ENCODE assay signal across 29 cellular contexts in genomic region chr10:115441907-115442520, GRCh38.
DNase-seq lines count a peak whose midpoint lies in the region; ATAC-seq and TF ChIP-seq lines count a peak whose summit lies in the region.
"Had no signal": no experiment of that assay in that cellular context is flagged by ENCODE, and none has a peak within 500 bp of the region (broad histone marks: within the 10 kb centered on the region; RNA-seq: fewer than 3 reads in every experiment).

No MANE protein-coding gene starts in this region.

- DNase-seq in SK-N-SH (no peak), glutamatergic neuron (no peak), cerebellar cortex (ENCODE audit: low spot score) (no peak), testis (no peak), NCI-H1930 (lab: John Stamatoyannopoulos, UW) (no peak), NCI-H1436 (lab: John Stamatoyannopoulos, UW) (no peak)
- DNase-seq: activated CD4-positive, CD25-positive, alpha-beta regulatory T cell treated with anti-CD3 and anti-CD28 coated beads, Interleukin-2, amount 50 U/mL, for 72 hours; activated CD8-positive, alpha-beta T cell treated with anti-CD3 and anti-CD28 coated beads, Interleukin-2, amount 10 ng/mL, durations not matched to agents 7 days and 5 days; activated gamma-delta T cell; activated naive CD8-positive, alpha-beta T cell treated with anti-CD3 and anti-CD28 coated beads, Interleukin-2, amount 50 U/mL, for 24 hours; activated T-cell treated with anti-CD3 and anti-CD28 coated beads, Interleukin-2, amount 50 U/mL, for 1 hour; body of pancreas; colonic mucosa; effector memory CD4-positive, alpha-beta T cell; foreskin melanocyte; left lung; MG63; natural killer cell; NCI-H1436 treated with DMSO at 0.1 percent for 48 hours; NCI-H510A; Peyer's patch; SIG-M5; stimulated activated CD8-positive, alpha-beta memory T cell treated with anti-CD3 and anti-CD28 coated beads, Interleukin-4, amount 100 ng/mL, for 48 hours; T-cell; trophoblast cell had no signal

- intact Hi-C loops in testis (cut with DNase I; ENCODE audit: low total_unique reads) = no loop called here

- WGBS in SK-N-SH (ENCODE audit: low lambda C conversion rate) = 47% methylated on average over 2 of the region's 2 CpGs
- WGBS in testis, 2 donors = 96% methylated on average over 2 of the region's 2 CpGs

- H3K9me2 ChIP-seq in SK-N-SH = no peaks in the 10 kb centered on the region
- no peaks in the 10 kb centered on the region for H3K9me2 ChIP-seq in OCI-LY1 (ENCODE audit: low read depth, low read length)

- no peak overlapping the region for H3K9ac ChIP-seq in SK-N-SH
- H3K9ac ChIP-seq in OCI-LY1 (ENCODE audit: low read length) = no peak overlapping the region

- peak; percentile 33; the same call in 1 of the 2 replicates for TF ChIP-seq CTCF in SK-N-SH (IDR thresholded peaks at IDR 0.05)
- peak; percentile 17; the same call in 1 of the 2 replicates for TF ChIP-seq CTCF in OCI-LY1 (IDR thresholded peaks at IDR 0.05; ENCODE audit: low read length)
- peak; percentile 71 for TF ChIP-seq CTCF in glutamatergic neuron (IDR thresholded peaks at IDR 0.05; ENCODE audit: partially characterized antibody, unreplicated experiment)
- peak in 1 of 3 experiments; percentile 44 for TF ChIP-seq CTCF in testis (IDR thresholded peaks at IDR 0.05)

- no peaks in the 10 kb centered on the region for H3F3A ChIP-seq in SK-N-SH (replicated peaks; ENCODE audit: insufficient read depth)
- no peaks in the 10 kb centered on the region for H3F3A ChIP-seq in OCI-LY1 (ENCODE audit: insufficient read depth, low read length)

- no peak for TF ChIP-seq POLR2A in testis (IDR thresholded peaks at IDR 0.05)

- H3K36me3 ChIP-seq in SK-N-SH (replicated peaks in 1 of 2; ENCODE audit: control insufficient read depth in 1 of 2, insufficient read depth in 2 of 2, low read length in 1 of 2) (no peaks in the 10 kb centered on the region), OCI-LY1 (ENCODE audit: insufficient read depth, low read length) (no peaks in the 10 kb centered on the region), testis (ENCODE audit: low read depth, missing control alignments) (no peaks in the 10 kb centered on the region)
- H3K36me3 ChIP-seq: colonic mucosa, esophagus muscularis mucosa, left lung, MG63, Peyer's patch had no signal

- no peak overlapping the region for H3K4me3 Mint-ChIP-seq in glutamatergic neuron (ENCODE audit: unreplicated experiment)
- H3K4me3 Mint-ChIP-seq: activated CD8-positive, alpha-beta T cell treated with anti-CD3 and anti-CD28 coated beads, Interleukin-2, amount 10 ng/mL, durations not matched to agents 7 days and 5 days; activated naive CD8-positive, alpha-beta T cell treated with anti-CD3 and anti-CD28 coated beads, Interleukin-2, amount 50 U/mL, for 24 hours; B cell; natural killer cell; T-cell had no signal

- H3K4me1 Mint-ChIP-seq in glutamatergic neuron (ENCODE audit: low read depth, unreplicated experiment) = no peaks in the 10 kb centered on the region
- H3K4me1 Mint-ChIP-seq: activated naive CD8-positive, alpha-beta T cell treated with anti-CD3 and anti-CD28 coated beads, Interleukin-2, amount 50 U/mL, for 24 hours; B cell; natural killer cell; T-cell had no signal

- POLR2A ChIA-PET in SK-N-SH (lab: Yijun Ruan, JAX) = no interaction called here

- H4K20me1 ChIP-seq in SK-N-SH (ENCODE audit: insufficient read depth) = no peaks in the 10 kb centered on the region
- H4K20me1 ChIP-seq in OCI-LY1 (ENCODE audit: insufficient read depth, low read length) = no peaks in the 10 kb centered on the region

- H2AFZ ChIP-seq in SK-N-SH (ENCODE audit: low read depth) (no peak overlapping the region), OCI-LY1 (ENCODE audit: low read length) (no peak overlapping the region)

- no peaks in the 10 kb centered on the region for H3K9me3 ChIP-seq in SK-N-SH
- H3K9me3 ChIP-seq in OCI-LY1 (ENCODE audit: low read length) = no peaks in the 10 kb centered on the region
- H3K9me3 ChIP-seq in testis = no peaks in the 10 kb centered on the region
- H3K9me3 ChIP-seq: body of pancreas, colonic mucosa, esophagus muscularis mucosa, left lung, MG63, Peyer's patch had no signal

- H3K4me3 ChIP-seq in SK-N-SH (ENCODE audit: low read depth in 2 of 2, low read length in 1 of 2) (no peak overlapping the region), OCI-LY1 (ENCODE audit: low read depth, low read length, poor library complexity, severe bottlenecking) (no peak overlapping the region), testis (no peak overlapping the region)
- H3K4me3 ChIP-seq: body of pancreas, colonic mucosa, esophagus muscularis mucosa, left lung, MG63, Peyer's patch had no signal

- no peak for TF ChIP-seq RAD21 in SK-N-SH (IDR thresholded peaks at IDR 0.05; ENCODE audit: low read length)

- no peaks in the 10 kb centered on the region for H3K36me3 Mint-ChIP-seq in glutamatergic neuron (ENCODE audit: unreplicated experiment)
- H3K36me3 Mint-ChIP-seq: natural killer cell, T-cell had no signal

- H3K4me1 ChIP-seq in SK-N-SH (ENCODE audit: control insufficient read depth in 1 of 2, insufficient read depth in 2 of 2, low read depth in 1 of 2, low read length in 1 of 2) = no peaks in the 10 kb centered on the region
- H3K4me1 ChIP-seq in OCI-LY1 (ENCODE audit: insufficient read depth, low read length, severe bottlenecking) = no peaks in the 10 kb centered on the region
- H3K4me1 ChIP-seq in testis = no peaks in the 10 kb centered on the region
- H3K4me1 ChIP-seq: body of pancreas, colonic mucosa, esophagus muscularis mucosa, left lung, Peyer's patch had no signal

- H3K27me3 ChIP-seq in SK-N-SH (ENCODE audit: insufficient read depth) = no peaks in the 10 kb centered on the region
- H3K27me3 ChIP-seq in OCI-LY1 (ENCODE audit: insufficient read depth, low read length) = no peaks in the 10 kb centered on the region
- H3K27me3 ChIP-seq in testis = no peaks in the 10 kb centered on the region
- H3K27me3 ChIP-seq: body of pancreas, colonic mucosa, esophagus muscularis mucosa, left lung, MG63, Peyer's patch had no signal

- H3K4me2 ChIP-seq in SK-N-SH = no peak overlapping the region
- no peak overlapping the region for H3K4me2 ChIP-seq in OCI-LY1 (ENCODE audit: low read length)

- ATAC-seq in SK-N-SH treated with all-trans-retinoic acid at 6 μM for 48 hours = no peak
- ATAC-seq: activated CD8-positive, alpha-beta T cell treated with anti-CD3 and anti-CD28 coated beads, Interleukin-2, amount 10 ng/mL, durations not matched to agents 7 days and 5 days; activated naive CD8-positive, alpha-beta T cell treated with anti-CD3 and anti-CD28 coated beads, Interleukin-2, amount 50 U/mL, for 24 hours; body of pancreas; left lung; natural killer cell; T-cell had no signal

- no peak overlapping the region for H3K27ac Mint-ChIP-seq in glutamatergic neuron (ENCODE audit: unreplicated experiment)
- H3K27ac Mint-ChIP-seq: activated CD8-positive, alpha-beta T cell treated with anti-CD3 and anti-CD28 coated beads, Interleukin-2, amount 10 ng/mL, durations not matched to agents 7 days and 5 days; activated naive CD8-positive, alpha-beta T cell treated with anti-CD3 and anti-CD28 coated beads, Interleukin-2, amount 50 U/mL, for 24 hours; B cell; natural killer cell; T-cell had no signal

- H3K9me3 Mint-ChIP-seq in glutamatergic neuron (ENCODE audit: unreplicated experiment) = no peaks in the 10 kb centered on the region

- no peaks in the 10 kb centered on the region for H3K79me2 ChIP-seq in SK-N-SH (ENCODE audit: insufficient read depth)
- no peaks in the 10 kb centered on the region for H3K79me2 ChIP-seq in OCI-LY1 (ENCODE audit: insufficient read depth, low read length)

- H3K27ac ChIP-seq in SK-N-SH (ENCODE audit: low read depth in 2 of 2, low read length in 1 of 2) = no peak overlapping the region
- H3K27ac ChIP-seq in OCI-LY1 (ENCODE audit: low read depth, low read length, poor library complexity, severe bottlenecking) = no peak overlapping the region
- no peak overlapping the region for H3K27ac ChIP-seq in testis
- H3K27ac ChIP-seq: body of pancreas, colonic mucosa, esophagus muscularis mucosa, left lung, Peyer's patch had no signal

- H3K27me3 Mint-ChIP-seq in glutamatergic neuron (ENCODE audit: unreplicated experiment) = no peaks in the 10 kb centered on the region
- H3K27me3 Mint-ChIP-seq: activated naive CD8-positive, alpha-beta T cell treated with anti-CD3 and anti-CD28 coated beads, Interleukin-2, amount 50 U/mL, for 24 hours; B cell; T-cell had no signal

- no peak for TF ChIP-seq EP300 in SK-N-SH (IDR thresholded peaks at IDR 0.05; ENCODE audit: borderline replicate concordance in 1 of 2, low read depth in 1 of 2, low read length in 1 of 2)

- CTCF ChIA-PET in SK-N-SH (lab: Yijun Ruan, JAX) = interaction anchor here (0.9 to 1.0 kb wide), 2 partner anchors 10 to 26 kb away, joined by 3 to 4 read pairs; no protein-coding TSS in a partner anchor

TF ChIP-seq in SK-N-SH, 30 proteins besides CTCF, POLR2A, EP300 and RAD21 (continues in another document):
- no peak for TF ChIP-seq CHD2 (IDR thresholded peaks at IDR 0.05; ENCODE audit: low read length, partially characterized antibody)
- no peak for TF ChIP-seq MXI1 (IDR thresholded peaks at IDR 0.05; ENCODE audit: low read depth, low read length)

TF ChIP-seq in SK-N-SH treated with all-trans-retinoic acid at 6 μM for 48 hours, 23 proteins besides CTCF, POLR2A, EP300 and RAD21 (continues in another document):
- TF ChIP-seq SNAI2 (CRISPR knock-in tag; IDR thresholded peaks at IDR 0.05) (no peak), ISL1 (CRISPR knock-in tag; IDR thresholded peaks at IDR 0.05) (no peak), ARNTL (CRISPR knock-in tag; IDR thresholded peaks at IDR 0.05; ENCODE audit: borderline replicate concordance, low read depth) (no peak), ESRRG (CRISPR knock-in tag; IDR thresholded peaks at IDR 0.05) (no peak), ZFP3 (CRISPR knock-in tag; IDR thresholded peaks at IDR 0.05) (no peak), ZNF565 (CRISPR knock-in tag; conservative IDR thresholded peaks at IDR 0.05; ENCODE audit: low read depth) (no peak), ZC3H10 (CRISPR knock-in tag; IDR thresholded peaks at IDR 0.05) (no peak), ZNF70 (CRISPR knock-in tag; IDR thresholded peaks at IDR 0.05) (no peak)
- TF ChIP-seq, protein P1, sequence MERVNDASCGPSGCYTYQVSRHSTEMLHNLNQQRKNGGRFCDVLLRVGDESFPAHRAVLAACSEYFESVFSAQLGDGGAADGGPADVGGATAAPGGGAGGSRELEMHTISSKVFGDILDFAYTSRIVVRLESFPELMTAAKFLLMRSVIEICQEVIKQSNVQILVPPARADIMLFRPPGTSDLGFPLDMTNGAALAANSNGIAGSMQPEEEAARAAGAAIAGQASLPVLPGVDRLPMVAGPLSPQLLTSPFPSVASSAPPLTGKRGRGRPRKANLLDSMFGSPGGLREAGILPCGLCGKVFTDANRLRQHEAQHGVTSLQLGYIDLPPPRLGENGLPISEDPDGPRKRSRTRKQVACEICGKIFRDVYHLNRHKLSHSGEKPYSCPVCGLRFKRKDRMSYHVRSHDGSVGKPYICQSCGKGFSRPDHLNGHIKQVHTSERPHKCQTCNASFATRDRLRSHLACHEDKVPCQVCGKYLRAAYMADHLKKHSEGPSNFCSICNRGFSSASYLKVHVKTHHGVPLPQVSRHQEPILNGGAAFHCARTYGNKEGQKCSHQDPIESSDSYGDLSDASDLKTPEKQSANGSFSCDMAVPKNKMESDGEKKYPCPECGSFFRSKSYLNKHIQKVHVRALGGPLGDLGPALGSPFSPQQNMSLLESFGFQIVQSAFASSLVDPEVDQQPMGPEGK (CRISPR knock-in tag; IDR thresholded peaks at IDR 0.05; ENCODE audit: borderline replicate concordance) = no peak
